Comparison of ENCODE assay signal across 18 cellular contexts in genomic region chrX:17656556-17656955, GRCh38.
A peak's percentile ranks its signal among the peaks of the same experiment; 100 is the strongest.
DNase-seq lines count a peak whose midpoint lies in the region; ATAC-seq and TF ChIP-seq lines count a peak whose summit lies in the region.
"Had no signal": no experiment of that assay in that cellular context is flagged by ENCODE, and none has a peak within 500 bp of the region (broad histone marks: within the 10 kb centered on the region; RNA-seq: fewer than 3 reads in every experiment).

No MANE protein-coding gene starts in this region.

- peak overlapping the region in 6 of 8 donors; percentile 30 to 66 (median 62) for H3K4me3 Mint-ChIP-seq in CD4-positive, alpha-beta memory T cell
- peak overlapping the region; percentile 74 to 87 (median 78) for H3K4me3 Mint-ChIP-seq in brain
- H3K4me3 Mint-ChIP-seq in naive thymus-derived CD4-positive, alpha-beta T cell: peak overlapping the region in 9 of 10 donors; percentile 25 to 90 (median 64)

- intact Hi-C loops in CD4-positive, alpha-beta memory T cell (cut with micrococcal nuclease): no loop called here
- intact Hi-C loops in naive thymus-derived CD4-positive, alpha-beta T cell (cut with micrococcal nuclease): no loop called here

- peaks cover 9 to 29% (median 22%) of the 10 kb centered on the region in 4 donors for H3K4me1 Mint-ChIP-seq in CD4-positive, alpha-beta memory T cell
- peaks cover 31% of the 10 kb centered on the region for H3K4me1 Mint-ChIP-seq in brain
- H3K4me1 Mint-ChIP-seq in naive thymus-derived CD4-positive, alpha-beta T cell: peaks cover 8 to 32% (median 26%) of the 10 kb centered on the region in 7 donors

- peaks cover 23% of the 10 kb centered on the region for H3K4me1 ChIP-seq in CD4-positive, alpha-beta memory T cell (ENCODE audit: insufficient read depth, low read length)
- H3K4me1 ChIP-seq in HUES6 (ENCODE audit: control insufficient read depth, insufficient read depth, low read length): peaks cover 9% of the 10 kb centered on the region; the same call in 1 of the 2 replicates
- H3K4me1 ChIP-seq in naive thymus-derived CD4-positive, alpha-beta T cell (ENCODE audit: control insufficient read depth in 2 of 2, insufficient read depth in 2 of 2, low read length in 2 of 2): peaks cover 7 to 17% of the 10 kb centered on the region in 2 donors
- H3K4me1 ChIP-seq: lower lobe of right lung had no signal

- POLR2A ChIA-PET in CD4-positive, alpha-beta memory T cell (lab: Charles Lee; ENCODE audit: partially characterized antibody): no interaction called here
- POLR2A ChIA-PET in naive thymus-derived CD4-positive, alpha-beta T cell (lab: Charles Lee): no interaction called here

- H3K9me3 ChIP-seq in CD4-positive, alpha-beta memory T cell (ENCODE audit: control insufficient read depth in 1 of 2, low read length in 2 of 2): no peaks in the 10 kb centered on the region
- no peaks in the 10 kb centered on the region for H3K9me3 ChIP-seq in HUES6 (ENCODE audit: control insufficient read depth, insufficient read depth, low read depth, low read length)
- no peaks in the 10 kb centered on the region for H3K9me3 ChIP-seq in naive thymus-derived CD4-positive, alpha-beta T cell (ENCODE audit: control insufficient read depth in 2 of 3, low read length in 3 of 3)
- H3K9me3 ChIP-seq: lower lobe of right lung, upper lobe of left lung had no signal

- CTCF ChIA-PET in CD4-positive, alpha-beta memory T cell (lab: Charles Lee; ENCODE audit: partially characterized antibody): no interaction called here
- CTCF ChIA-PET in naive thymus-derived CD4-positive, alpha-beta T cell (lab: Charles Lee): interaction anchor here (1.4 kb wide), 1 partner anchor 11 kb away, joined by 4 read pairs; no protein-coding TSS in a partner anchor

- H3K27me3 ChIP-seq in CD4-positive, alpha-beta memory T cell (ENCODE audit: insufficient read depth, low read length): no peaks in the 10 kb centered on the region
- H3K27me3 ChIP-seq in HUES6 (ENCODE audit: control insufficient read depth, insufficient read depth, low read length): peaks cover 55% of the 10 kb centered on the region
- H3K27me3 ChIP-seq in naive thymus-derived CD4-positive, alpha-beta T cell (ENCODE audit: control insufficient read depth in 2 of 2, insufficient read depth in 2 of 2, low read length in 2 of 2): no peaks in the 10 kb centered on the region
- H3K27me3 ChIP-seq: upper lobe of left lung had no signal

- H3K27ac ChIP-seq in CD4-positive, alpha-beta memory T cell (ENCODE audit: low read depth, low read length): no peak overlapping the region
- no peak overlapping the region for H3K27ac ChIP-seq in HUES6 (ENCODE audit: low read depth, low read length)
- no peak overlapping the region for H3K27ac ChIP-seq in naive thymus-derived CD4-positive, alpha-beta T cell (ENCODE audit: low read depth, low read length)
- H3K27ac ChIP-seq: lower lobe of right lung, upper lobe of left lung, WERI-Rb-1 had no signal

- H3K9me3 Mint-ChIP-seq in CD4-positive, alpha-beta memory T cell: peaks cover 0 to 2% (median 0%) of the 10 kb centered on the region in 8 donors
- no peaks in the 10 kb centered on the region for H3K9me3 Mint-ChIP-seq in brain
- H3K9me3 Mint-ChIP-seq in naive thymus-derived CD4-positive, alpha-beta T cell: peaks cover 0 to 10% (median 0%) of the 10 kb centered on the region in 11 donors
- H3K9me3 Mint-ChIP-seq: natural killer cell treated with Interleukin-12 subunit alpha and Interleukin-12 subunit beta and Interleukin-15 and Interleukin-18, amount 100 ng/mL, for 72 hours had no signal

- TF ChIP-seq CTCF in brain (conservative IDR thresholded peaks at IDR 0.05): no peak

- no peak overlapping the region for H3K4me3 ChIP-seq in CD4-positive, alpha-beta memory T cell (ENCODE audit: low read length in 2 of 2)
- peak overlapping the region; percentile 57 for H3K4me3 ChIP-seq in HUES6 (ENCODE audit: low read depth, low read length)
- no peak overlapping the region for H3K4me3 ChIP-seq in naive thymus-derived CD4-positive, alpha-beta T cell (ENCODE audit: low read length)

- ATAC-seq in naive thymus-derived CD4-positive, alpha-beta T cell: no peak
- no peak for ATAC-seq in GM18519 (IDR thresholded peaks at IDR 0.05; ENCODE audit: low FRiP score, unreplicated experiment)
- ATAC-seq: natural killer cell treated with Interleukin-12 subunit alpha and Interleukin-12 subunit beta and Interleukin-15 and Interleukin-18, amount 100 ng/mL, for 72 hours had no signal

- no peaks in the 10 kb centered on the region for H3K36me3 Mint-ChIP-seq in CD4-positive, alpha-beta memory T cell
- no peaks in the 10 kb centered on the region for H3K36me3 Mint-ChIP-seq in brain
- H3K36me3 Mint-ChIP-seq in naive thymus-derived CD4-positive, alpha-beta T cell: peaks cover 0 to 7% (median 0%) of the 10 kb centered on the region in 5 donors
- H3K36me3 Mint-ChIP-seq: natural killer cell treated with Interleukin-12 subunit alpha and Interleukin-12 subunit beta and Interleukin-15 and Interleukin-18, amount 100 ng/mL, for 72 hours had no signal

- no peak overlapping the region for H3K9ac ChIP-seq in HUES6 (ENCODE audit: low read length)

- no peaks in the 10 kb centered on the region for H3K27me3 Mint-ChIP-seq in CD4-positive, alpha-beta memory T cell
- H3K27me3 Mint-ChIP-seq in brain: peaks cover 24% of the 10 kb centered on the region
- H3K27me3 Mint-ChIP-seq in naive thymus-derived CD4-positive, alpha-beta T cell: no peaks in the 10 kb centered on the region

- H3K36me3 ChIP-seq in CD4-positive, alpha-beta memory T cell (ENCODE audit: insufficient read depth, low read length): no peaks in the 10 kb centered on the region
- H3K36me3 ChIP-seq in HUES6 (ENCODE audit: control insufficient read depth, insufficient read depth, low read length): no peaks in the 10 kb centered on the region
- no peaks in the 10 kb centered on the region for H3K36me3 ChIP-seq in naive thymus-derived CD4-positive, alpha-beta T cell (ENCODE audit: control insufficient read depth in 2 of 3, insufficient read depth in 3 of 3, low read length in 3 of 3)
- H3K36me3 ChIP-seq: lower lobe of right lung, upper lobe of left lung, WERI-Rb-1 had no signal

- no peak overlapping the region for H3K27ac Mint-ChIP-seq in CD4-positive, alpha-beta memory T cell
- peak overlapping the region in 1 of 5 experiments; percentile 93 for H3K27ac Mint-ChIP-seq in brain
- peak overlapping the region in 1 of 9 donors; percentile 62 for H3K27ac Mint-ChIP-seq in naive thymus-derived CD4-positive, alpha-beta T cell
- H3K27ac Mint-ChIP-seq: natural killer cell treated with Interleukin-12 subunit alpha and Interleukin-12 subunit beta and Interleukin-15 and Interleukin-18, amount 100 ng/mL, for 72 hours had no signal

- no peak for DNase-seq in CD4-positive, alpha-beta memory T cell
- no peak for DNase-seq in naive thymus-derived CD4-positive, alpha-beta T cell
- DNase-seq in DMS53 treated with DMSO at 0.1 percent for 48 hours (lab: John Stamatoyannopoulos, UW; ENCODE audit: unreplicated experiment) (no peak), UCSD-AML1 (lab: John Stamatoyannopoulos, UW; ENCODE audit: unreplicated experiment) (no peak), NCI-H2029 treated with DMSO at 0.1 percent for 48 hours (lab: John Stamatoyannopoulos, UW) (no peak)
- DNase-seq: activated CD8-positive, alpha-beta memory T cell treated with anti-CD3 and anti-CD28 coated beads, Interleukin-2, amount 50 U/mL, for 4 hours; AML-193; amniotic stem cell; dermis blood vessel endothelial cell; lower lobe of right lung; NCI-H1436 treated with DMSO at 0.1 percent for 48 hours; PC-3; WERI-Rb-1 had no signal
